26 cellular contexts compared by ENCODE assay signal in the genomic region with DNA sequence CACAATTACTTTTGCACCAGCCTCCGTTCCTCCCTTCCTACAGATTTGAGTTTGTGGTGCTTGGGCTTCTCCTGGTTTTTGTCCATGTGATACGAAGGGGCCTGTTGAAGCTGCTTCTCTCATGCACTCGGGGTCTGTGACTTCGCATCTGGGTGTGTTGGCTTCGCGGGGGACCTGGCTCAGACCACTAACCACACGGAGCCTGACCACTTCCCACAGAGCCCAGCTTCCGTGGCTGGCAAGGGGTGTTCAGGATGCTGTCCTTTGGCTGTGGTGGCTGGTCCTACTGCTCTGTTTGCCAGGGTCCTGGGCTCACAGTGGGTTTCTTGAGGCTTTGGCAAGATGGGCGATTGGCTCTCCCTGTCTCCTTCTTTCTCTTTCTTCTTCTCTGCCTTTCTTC. TPM values are rescaled to one million over a fixed set of nuclear protein-coding genes. Genes with fewer than 3 reads are reported as not detected.
A peak's percentile ranks its signal among the peaks of the same experiment; 100 is the strongest.
DNase-seq lines count a peak whose midpoint lies in the region; ATAC-seq and TF ChIP-seq lines count a peak whose summit lies in the region.
"Had no signal": no experiment of that assay in that cellular context is flagged by ENCODE, and none has a peak within 500 bp of the region (broad histone marks: within the 10 kb centered on the region; RNA-seq: fewer than 3 reads in every experiment).

No MANE protein-coding gene starts in this region.

- no peak overlapping the region for H3K4me3 Mint-ChIP-seq in activated naive CD4-positive, alpha-beta T cell treated with anti-CD3 and anti-CD28 coated beads, Interleukin-2, amount 50 U/mL, for 24 hours
- H3K4me3 Mint-ChIP-seq in activated T-helper 2 cell treated with anti-CD3 and anti-CD28 coated beads, Interferon-gamma antibody, Interleukin-2, Interleukin-4, amounts not matched to agents 10 μg/mL and 5 μg/mL and 100 μg/mL, durations not matched to agents 14 hours and 24 hours and 36 hours (ENCODE audit: low read depth), result no peak overlapping the region
- H3K4me3 Mint-ChIP-seq in natural killer cell, result peak overlapping the region; percentile 60
- no peak overlapping the region for H3K4me3 Mint-ChIP-seq in stimulated activated naive B cell treated with anti-CD40 and anti-IgM and Interleukin-4, amounts not matched to agents 10 μg/mL and 1 μg/mL and 100 μg/mL, for 72 hours
- H3K4me3 Mint-ChIP-seq: nephron, type B pancreatic cell had no signal

- peak in 1 of 3 donors; percentile 57 for ATAC-seq in natural killer cell
- ATAC-seq in stimulated activated naive B cell treated with anti-CD40 and anti-IgM and Interleukin-4, amounts not matched to agents 10 μg/mL and 1 μg/mL and 100 μg/mL, for 72 hours (replicated peaks), result no peak
- ATAC-seq: gastrocnemius medialis, lower lobe of right lung had no signal

- TF ChIP-seq CTCF in natural killer cell (IDR thresholded peaks at IDR 0.05) (no peak), stomach (IDR thresholded peaks at IDR 0.05) (no peak)

- no peak for TF ChIP-seq POLR2A in stomach (IDR thresholded peaks at IDR 0.05)

- no peak for DNase-seq in activated naive CD4-positive, alpha-beta T cell treated with Interleukin-2 at 50 U/mL for 16 hours
- peak; percentile 21 for DNase-seq in CMK (ENCODE audit: low read depth)
- no peak for DNase-seq in activated T-helper 2 cell treated with anti-CD3 and anti-CD28 coated beads, Interferon-gamma antibody, Interleukin-2, Interleukin-4, amounts not matched to agents 10 μg/mL and 5 μg/mL and 100 μg/mL, durations not matched to agents 14 hours and 24 hours and 36 hours (ENCODE audit: low spot score)
- DNase-seq in natural killer cell, result no peak
- DNase-seq in stomach, result no peak
- DNase-seq in stimulated activated naive B cell treated with anti-CD40 and anti-IgM and Interleukin-4, amounts not matched to agents 10 μg/mL and 1 μg/mL and 100 μg/mL, for 72 hours, result no peak
- DNase-seq in NCI-H748 (lab: John Stamatoyannopoulos, UW; ENCODE audit: unreplicated experiment), result no peak
- DNase-seq: BE2C; Caco-2; caudate nucleus; dermis blood vessel endothelial cell; gastrocnemius medialis; GDM1; H7; lower lobe of right lung; MV-4-11; NCI-H1436; NCI-H748 treated with DMSO at 0.1 percent for 48 hours; Peyer's patch; SHP77 treated with DMSO at 0.1 percent for 48 hours; stimulated activated CD4-positive, alpha-beta T cell treated with anti-CD3 and anti-CD28 coated beads, Interleukin-4, amount 100 ng/mL, for 24 hours; substantia nigra; T-helper 9 cell had no signal

- peak overlapping the region; percentile 27 for H3K27ac Mint-ChIP-seq in activated naive CD4-positive, alpha-beta T cell treated with anti-CD3 and anti-CD28 coated beads, Interleukin-2, amount 50 U/mL, for 24 hours
- H3K27ac Mint-ChIP-seq in activated T-helper 2 cell treated with anti-CD3 and anti-CD28 coated beads, Interferon-gamma antibody, Interleukin-2, Interleukin-4, amounts not matched to agents 10 μg/mL and 5 μg/mL and 100 μg/mL, durations not matched to agents 14 hours and 24 hours and 36 hours, result peak overlapping the region; percentile 65
- H3K27ac Mint-ChIP-seq in natural killer cell, result peak overlapping the region; percentile 29 to 37
- no peak overlapping the region for H3K27ac Mint-ChIP-seq in stimulated activated naive B cell treated with anti-CD40 and anti-IgM and Interleukin-4, amounts not matched to agents 10 μg/mL and 1 μg/mL and 100 μg/mL, for 72 hours
- H3K27ac Mint-ChIP-seq: nephron, type B pancreatic cell had no signal

- H3K4me1 Mint-ChIP-seq in activated naive CD4-positive, alpha-beta T cell treated with anti-CD3 and anti-CD28 coated beads, Interleukin-2, amount 50 U/mL, for 24 hours, result peaks cover 6% of the 10 kb centered on the region
- H3K4me1 Mint-ChIP-seq in activated T-helper 2 cell treated with anti-CD3 and anti-CD28 coated beads, Interferon-gamma antibody, Interleukin-2, Interleukin-4, amounts not matched to agents 10 μg/mL and 5 μg/mL and 100 μg/mL, durations not matched to agents 14 hours and 24 hours and 36 hours (ENCODE audit: low read depth), result peaks cover 5% of the 10 kb centered on the region
- peaks cover 22 to 26% of the 10 kb centered on the region in 2 donors for H3K4me1 Mint-ChIP-seq in natural killer cell
- H3K4me1 Mint-ChIP-seq in stimulated activated naive B cell treated with anti-CD40 and anti-IgM and Interleukin-4, amounts not matched to agents 10 μg/mL and 1 μg/mL and 100 μg/mL, for 72 hours, result no peaks in the 10 kb centered on the region
- H3K4me1 Mint-ChIP-seq: nephron had no signal

- no peaks in the 10 kb centered on the region for H3K9me3 Mint-ChIP-seq in activated naive CD4-positive, alpha-beta T cell treated with anti-CD3 and anti-CD28 coated beads, Interleukin-2, amount 50 U/mL, for 24 hours
- no peaks in the 10 kb centered on the region for H3K9me3 Mint-ChIP-seq in activated T-helper 2 cell treated with anti-CD3 and anti-CD28 coated beads, Interferon-gamma antibody, Interleukin-2, Interleukin-4, amounts not matched to agents 10 μg/mL and 5 μg/mL and 100 μg/mL, durations not matched to agents 14 hours and 24 hours and 36 hours
- H3K9me3 Mint-ChIP-seq in natural killer cell, result no peaks in the 10 kb centered on the region
- H3K9me3 Mint-ChIP-seq in stimulated activated naive B cell treated with anti-CD40 and anti-IgM and Interleukin-4, amounts not matched to agents 10 μg/mL and 1 μg/mL and 100 μg/mL, for 72 hours, result peaks cover 0 to 2% of the 10 kb centered on the region in 2 donors
- H3K9me3 Mint-ChIP-seq: nephron, type B pancreatic cell had no signal

- no peaks in the 10 kb centered on the region for H3K4me1 ChIP-seq in stomach
- H3K4me1 ChIP-seq: BE2C, Caco-2, gastrocnemius medialis, lower lobe of right lung, Peyer's patch had no signal

- peaks cover 38 to 95% (median 84%) of the 10 kb centered on the region in 4 donors for H3K36me3 ChIP-seq in stomach
- H3K36me3 ChIP-seq: BE2C had no signal

- H3K27me3 Mint-ChIP-seq in activated naive CD4-positive, alpha-beta T cell treated with anti-CD3 and anti-CD28 coated beads, Interleukin-2, amount 50 U/mL, for 24 hours, result no peaks in the 10 kb centered on the region
- no peaks in the 10 kb centered on the region for H3K27me3 Mint-ChIP-seq in activated T-helper 2 cell treated with anti-CD3 and anti-CD28 coated beads, Interferon-gamma antibody, Interleukin-2, Interleukin-4, amounts not matched to agents 10 μg/mL and 5 μg/mL and 100 μg/mL, durations not matched to agents 14 hours and 24 hours and 36 hours (ENCODE audit: low read depth)
- H3K27me3 Mint-ChIP-seq in natural killer cell (ENCODE audit: low read depth in 2 of 2), result no peaks in the 10 kb centered on the region
- H3K27me3 Mint-ChIP-seq in stimulated activated naive B cell treated with anti-CD40 and anti-IgM and Interleukin-4, amounts not matched to agents 10 μg/mL and 1 μg/mL and 100 μg/mL, for 72 hours, result no peaks in the 10 kb centered on the region
- H3K27me3 Mint-ChIP-seq: type B pancreatic cell had no signal

- H3K27ac ChIP-seq in stomach, result no peak overlapping the region
- H3K27ac ChIP-seq: gastrocnemius medialis, lower lobe of right lung, Peyer's patch had no signal

- no peaks in the 10 kb centered on the region for H3K27me3 ChIP-seq in stomach
- H3K27me3 ChIP-seq: BE2C, gastrocnemius medialis, Peyer's patch had no signal

- H3K4me3 ChIP-seq in stomach, result no peak overlapping the region
- H3K4me3 ChIP-seq: gastrocnemius medialis, lower lobe of right lung, Peyer's patch had no signal

- WGBS in stomach, 5 donors, result 80 to 98% (median 83%) methylated on average over 8 to 9 of the region's 9 CpGs

- TF ChIP-seq EP300 in stomach (IDR thresholded peaks at IDR 0.05), result no peak

- no peaks in the 10 kb centered on the region for H3K9me3 ChIP-seq in stomach
- H3K9me3 ChIP-seq: BE2C, Caco-2, gastrocnemius medialis, lower lobe of right lung, Peyer's patch had no signal

- peaks cover 29% of the 10 kb centered on the region for H3K36me3 Mint-ChIP-seq in activated naive CD4-positive, alpha-beta T cell treated with anti-CD3 and anti-CD28 coated beads, Interleukin-2, amount 50 U/mL, for 24 hours
- H3K36me3 Mint-ChIP-seq in activated T-helper 2 cell treated with anti-CD3 and anti-CD28 coated beads, Interferon-gamma antibody, Interleukin-2, Interleukin-4, amounts not matched to agents 10 μg/mL and 5 μg/mL and 100 μg/mL, durations not matched to agents 14 hours and 24 hours and 36 hours (ENCODE audit: low read depth), result peaks cover 85% of the 10 kb centered on the region
- H3K36me3 Mint-ChIP-seq in natural killer cell, result peaks cover 23% of the 10 kb centered on the region
- peaks cover 42 to 69% of the 10 kb centered on the region in 2 donors for H3K36me3 Mint-ChIP-seq in stimulated activated naive B cell treated with anti-CD40 and anti-IgM and Interleukin-4, amounts not matched to agents 10 μg/mL and 1 μg/mL and 100 μg/mL, for 72 hours

- intact Hi-C loops in activated T-helper 2 cell treated with anti-CD3 and anti-CD28 coated beads, Interferon-gamma antibody, Interleukin-2, Interleukin-4, amounts not matched to agents 10 μg/mL and 5 μg/mL and 100 μg/mL, durations not matched to agents 14 hours and 24 hours and 36 hours (cut with micrococcal nuclease), result no loop called here
- intact Hi-C loops in natural killer cell (cut with micrococcal nuclease) (no loop called here), stomach (cut with DNase I; ENCODE audit: low total_unique reads) (no loop called here)

RNA-seq across cellular contexts. Expression of gene XG, which starts 19.8 kb away (rescaled TPM):
- not detected in 2 replicates for total RNA-seq in activated T-helper 2 cell treated with anti-CD3 and anti-CD28 coated beads, Interferon-gamma antibody, Interleukin-2, Interleukin-4, amounts not matched to agents 10 μg/mL and 5 μg/mL and 100 μg/mL, durations not matched to agents 14 hours and 24 hours and 36 hours
- under 1 TPM in 1 of 3 donors, not detected in 2; 0.85 TPM for total RNA-seq in natural killer cell
- total RNA-seq in stomach, result not detected
- under 1 TPM in 1 of 3 donors, not detected in 2; 0.70 TPM for polyA plus RNA-seq in stomach

RNA-seq across cellular contexts. Expression of gene CD99, which starts 41.0 kb away (rescaled TPM):
- 280 and 290 TPM in 2 replicates for total RNA-seq in activated T-helper 2 cell treated with anti-CD3 and anti-CD28 coated beads, Interferon-gamma antibody, Interleukin-2, Interleukin-4, amounts not matched to agents 10 μg/mL and 5 μg/mL and 100 μg/mL, durations not matched to agents 14 hours and 24 hours and 36 hours
- total RNA-seq in natural killer cell, result 100 to 1,000 TPM; 312 to 340 (median 333) TPM
- total RNA-seq in stomach, result 100 to 1,000 TPM in 3 of 5 donors, 10 to 100 TPM in 2; 72.9 to 220 (median 153) TPM
- polyA plus RNA-seq in stomach, result 100 to 1,000 TPM in 2 of 3 donors, 10 to 100 TPM in 1; 97.3 to 207 (median 103) TPM
